8 cellular contexts compared by ENCODE assay signal in the genomic region with DNA sequence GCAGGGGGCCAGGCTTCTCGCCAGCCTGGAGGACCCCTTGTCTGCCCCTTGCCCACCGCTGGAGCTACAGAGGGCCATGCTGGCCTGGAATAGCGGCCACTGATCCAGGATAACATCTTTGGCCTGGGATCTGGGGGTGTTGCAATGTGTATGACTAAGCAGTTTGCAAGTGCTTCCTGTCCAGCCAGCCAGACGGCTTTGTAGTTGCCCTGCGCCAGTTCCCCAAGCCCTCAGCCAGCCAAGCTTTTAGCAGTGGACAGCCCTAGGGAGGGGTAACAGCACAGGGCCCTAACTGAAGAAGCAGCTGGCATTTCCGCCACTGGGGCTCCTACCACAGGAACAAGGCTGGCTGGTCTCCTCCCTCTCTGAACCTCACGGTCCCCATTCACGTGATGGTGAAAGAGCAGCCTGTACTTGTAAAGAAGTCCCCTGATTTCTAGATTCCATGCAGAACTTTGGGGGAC. TPM values are rescaled to one million over a fixed set of nuclear protein-coding genes. Genes with fewer than 3 reads are reported as not detected.
DNase-seq lines count a peak whose midpoint lies in the region; ATAC-seq, FAIRE-seq and TF ChIP-seq lines count a peak whose summit lies in the region.

No MANE protein-coding gene starts in this region.

- intact Hi-C loops in lower leg skin (cut with DNase I; ENCODE audit: low total_unique reads): no loop called here

- DNase-seq in MV-4-11 (lab: John Stamatoyannopoulos, UW) (peak; percentile 98), caudate nucleus (lab: John Stamatoyannopoulos, UW) (peak in 53 of 61 donors; percentile 7 to 81 (median 52)), lower leg skin (ENCODE audit: low spot score in 2 of 2) (peak; percentile 91 to 97), urothelium cell line (ENCODE audit: low spot score) (peak; percentile 86), T-helper 9 cell (no peak)

- H3K4me3 ChIP-seq in lower leg skin (ENCODE audit: low read depth, poor library complexity, severe bottlenecking): no peak overlapping the region

- ATAC-seq in HG03139 (IDR thresholded peaks at IDR 0.05; ENCODE audit: unreplicated experiment) (no peak), HG02870 (IDR thresholded peaks at IDR 0.05; ENCODE audit: unreplicated experiment) (no peak)

- FAIRE-seq in urothelium cell line (lab: Jason Lieb, UNC): peak; percentile 91

- peak overlapping the region; percentile 99 for H3K27ac ChIP-seq in C4-2B
- peak overlapping the region; percentile 81 for H3K27ac ChIP-seq in caudate nucleus (ENCODE audit: low read depth, low read length)

- TF ChIP-seq POLR2A in lower leg skin (IDR thresholded peaks at IDR 0.05): no peak

- no peak for TF ChIP-seq CTCF in C4-2B (conservative IDR thresholded peaks at IDR 0.05)
- no peak for TF ChIP-seq CTCF in lower leg skin (IDR thresholded peaks at IDR 0.05)

- WGBS in lower leg skin, 2 donors: 32 to 48% methylated on average over 8 of the region's 8 CpGs

RNA-seq across cellular contexts. Expression of a gene that starts 32.1 kb away (rescaled TPM):
- total RNA-seq in lower leg skin: 10 to 100 TPM; 23.1 to 65.8 (median 44.3) TPM

RNA-seq across cellular contexts. Expression of a gene that starts 32.4 kb away (rescaled TPM):
- 10 to 100 TPM; 17.2 to 30.1 (median 21.8) TPM for total RNA-seq in lower leg skin

RNA-seq across cellular contexts. Expression of a gene that starts 38.8 kb away (rescaled TPM):
- total RNA-seq in lower leg skin: 10 to 100 TPM; 30.2 to 53.2 (median 45.8) TPM
